Comparison of ENCODE assay signal across 8 cellular contexts in genomic region chr17:49676276-49676868, GRCh38. TPM values are rescaled to one million over a fixed set of nuclear protein-coding genes. Genes with fewer than 3 reads are reported as not detected.
DNase-seq lines count a peak whose midpoint lies in the region; ATAC-seq and TF ChIP-seq lines count a peak whose summit lies in the region.

No MANE protein-coding gene starts in this region.

- H3K27ac Mint-ChIP-seq in mesothelial cell of epicardium, result peak overlapping the region; percentile 98

- H3K27me3 ChIP-seq in heart left ventricle (no peaks in the 10 kb centered on the region), mammary epithelial cell (ENCODE audit: insufficient read depth, low read length) (no peaks in the 10 kb centered on the region)

- CTCF ChIA-PET in mammary epithelial cell (lab: Charles Lee; ENCODE audit: low non-redundant PET), result interaction anchor here (0.6 kb wide), 1 partner anchor 110 kb away, joined by 3 read pairs; no protein-coding TSS in a partner anchor

- H3K36me3 ChIP-seq in heart left ventricle, result peaks cover 0 to 32% (median 7%) of the 10 kb centered on the region in 9 donors
- no peaks in the 10 kb centered on the region for H3K36me3 ChIP-seq in mammary epithelial cell (ENCODE audit: insufficient read depth, low read length)

- H3K4me3 Mint-ChIP-seq in mesothelial cell of epicardium, result peak overlapping the region; percentile 89

- dilution Hi-C loops in mammary epithelial cell (cut with HindIII; ENCODE audit: low sequenced_read_pairs), result no loop called here

- H3K4me1 ChIP-seq in heart left ventricle (peaks cover 0 to 63% (median 46%) of the 10 kb centered on the region in 12 donors), mammary epithelial cell (ENCODE audit: insufficient read depth, low read length) (peaks cover 12% of the 10 kb centered on the region)

- H4K20me1 ChIP-seq in mammary epithelial cell (ENCODE audit: insufficient read depth, low read length), result no peaks in the 10 kb centered on the region

- whole genome bisulfite sequencing in heart left ventricle, 4 donors, result 31 to 36% (median 33%) methylated on average over 5 of the region's 5 CpGs
- 7% methylated on average over 5 of the region's 5 CpGs for WGBS in mammary epithelial cell (ENCODE audit: low coverage, missing lambda C conversion rate)

- TF ChIP-seq CTCF in heart left ventricle (IDR thresholded peaks at IDR 0.05) (no peak), mammary epithelial cell (conservative IDR thresholded peaks at IDR 0.05 in 1 of 2, IDR thresholded peaks at IDR 0.05 in 1 of 2; ENCODE audit: extremely low read depth in 1 of 2, insufficient read depth in 1 of 2, low read depth in 1 of 2, low read length in 2 of 2) (no peak), mesothelial cell of epicardium (IDR thresholded peaks at IDR 0.05; ENCODE audit: unreplicated experiment) (no peak)

- peaks cover 10% of the 10 kb centered on the region for H3K36me3 Mint-ChIP-seq in mesothelial cell of epicardium

- ATAC-seq in heart left ventricle (no peak), left ventricle myocardium superior (no peak), HG02610 (IDR thresholded peaks at IDR 0.05; ENCODE audit: unreplicated experiment) (peak; percentile 62)

- H3K9me3 ChIP-seq in heart left ventricle, result no peaks in the 10 kb centered on the region
- no peaks in the 10 kb centered on the region for H3K9me3 ChIP-seq in mammary epithelial cell (replicated peaks; ENCODE audit: insufficient read depth, low read length)

- intact Hi-C loops in heart left ventricle (cut with DNase I), result loop anchor here in 9 of 10 donors (2.0 to 10.0 kb wide), 6 partner anchors 34 to 62 kb away; no protein-coding TSS in a partner anchor
- intact Hi-C loops in left ventricle myocardium superior (cut with micrococcal nuclease), result no loop called here
- intact Hi-C loops in mammary epithelial cell (cut with micrococcal nuclease), result loop anchor here (2.0 to 5.0 kb wide), 4 partner anchors 30 to 99 kb away; partner anchors contain the start of gene NXPH3

- DNase-seq in heart left ventricle, result no peak
- no peak for DNase-seq in left ventricle myocardium superior
- DNase-seq in NOMO-1 treated with DMSO at 0.1 percent for 48 hours (lab: John Stamatoyannopoulos, UW; ENCODE audit: unreplicated experiment), result peak; percentile 97
- DNase-seq in mammary epithelial cell, result peak; percentile 41
- no peak for DNase-seq in mesothelial cell of epicardium (ENCODE audit: low spot score in 2 of 2, unreplicated experiment in 2 of 2)
- no peak for DNase-seq in cerebellar cortex (ENCODE audit: low spot score)
- no peak for DNase-seq in HuH-7.5 (ENCODE audit: low spot score)

- H3K27ac ChIP-seq in heart left ventricle (peak overlapping the region in 9 of 12 donors; percentile 95 to 99 (median 97)), mammary epithelial cell (ENCODE audit: insufficient read depth, low read depth, low read length) (peak overlapping the region; percentile 83)

- no peak for TF ChIP-seq POLR2A in heart left ventricle (IDR thresholded peaks at IDR 0.05)

- peak overlapping the region; percentile 33 to 89 (median 76) for H3K4me3 ChIP-seq in heart left ventricle
- peak overlapping the region; percentile 71 to 78 (median 71) for H3K4me3 ChIP-seq in mammary epithelial cell (replicated peaks in 1 of 3; ENCODE audit: insufficient read depth in 1 of 3, low read depth in 2 of 3, low read length in 3 of 3)

- H3K9me3 Mint-ChIP-seq in mesothelial cell of epicardium, result peaks cover 4% of the 10 kb centered on the region

- peak overlapping the region; percentile 89 for H3K9ac ChIP-seq in mammary epithelial cell (ENCODE audit: insufficient read depth, low read length)

- peak overlapping the region; percentile 96 for H2AFZ ChIP-seq in mammary epithelial cell (ENCODE audit: low read depth, low read length)

- H3K4me1 Mint-ChIP-seq in mesothelial cell of epicardium, result peaks cover 33% of the 10 kb centered on the region

- in situ Hi-C loops in mammary epithelial cell (cut with MboI; ENCODE audit: low sequenced_read_pairs in 2 of 2), result no loop called here

- no TSS peak for BruUV-seq in mammary epithelial cell (replicated peaks; lab: Mats Ljungman, UMichigan)

- H3K4me2 ChIP-seq in mammary epithelial cell (ENCODE audit: insufficient read depth, low read depth, low read length), result peak overlapping the region; percentile 77

- H3K27me3 Mint-ChIP-seq in mesothelial cell of epicardium (ENCODE audit: low read depth), result no peaks in the 10 kb centered on the region

- peaks cover 56% of the 10 kb centered on the region for H3K79me2 ChIP-seq in mammary epithelial cell (ENCODE audit: insufficient read depth, low read length)

RNA-seq across cellular contexts. Expression of gene SPOP, which starts 1.5 kb away (rescaled TPM):
- total RNA-seq in heart left ventricle, result 10 to 100 TPM; 46.7 to 96.1 (median 60.4) TPM
- polyA plus RNA-seq in heart left ventricle, result 10 to 100 TPM; 28.5 to 72.0 TPM
- 77.8 TPM for total RNA-seq in left ventricle myocardium superior
- 10 to 100 TPM; 36.0 to 49.8 TPM for total RNA-seq in mammary epithelial cell
- 25.3 TPM for polyA plus RNA-seq in mammary epithelial cell
- 42.4 TPM for polyA minus RNA-seq in mammary epithelial cell
- total RNA-seq in mesothelial cell of epicardium, result 60.8 to 63.5 TPM (median 62.8 TPM) in 3 replicates

RNA-seq across cellular contexts. Expression of gene SLC35B1, which starts 31.4 kb away (rescaled TPM):
- total RNA-seq in heart left ventricle (10 to 100 TPM; 61.0 to 93.4 (median 66.2) TPM), left ventricle myocardium superior (61.5 TPM), mammary epithelial cell (10 to 100 TPM; 35.5 to 55.9 TPM), mesothelial cell of epicardium (67.7 to 69.2 TPM (median 69.2 TPM) in 3 replicates)
- polyA plus RNA-seq in heart left ventricle (100 to 1,000 TPM in 1 of 2 donors, 10 to 100 TPM in 1; 50.3 to 137 TPM), mammary epithelial cell (59.2 TPM)
- 141 TPM for polyA minus RNA-seq in mammary epithelial cell

Comparison
In these comparisons a context has a peak if more than half of its experiments do, and no peak if none do; other contexts are left out.
1. DNase-seq: peak in NOMO-1 treated with DMSO at 0.1 percent for 48 hours (single experiment) and mammary epithelial cell (single experiment); none in heart left ventricle (0 of 5), left ventricle myocardium superior (single experiment), mesothelial cell of epicardium (0 of 2), cerebellar cortex (single experiment) and HuH-7.5 (single experiment).